Comparison of ENCODE assay signal across 28 cellular contexts in the genomic region with DNA sequence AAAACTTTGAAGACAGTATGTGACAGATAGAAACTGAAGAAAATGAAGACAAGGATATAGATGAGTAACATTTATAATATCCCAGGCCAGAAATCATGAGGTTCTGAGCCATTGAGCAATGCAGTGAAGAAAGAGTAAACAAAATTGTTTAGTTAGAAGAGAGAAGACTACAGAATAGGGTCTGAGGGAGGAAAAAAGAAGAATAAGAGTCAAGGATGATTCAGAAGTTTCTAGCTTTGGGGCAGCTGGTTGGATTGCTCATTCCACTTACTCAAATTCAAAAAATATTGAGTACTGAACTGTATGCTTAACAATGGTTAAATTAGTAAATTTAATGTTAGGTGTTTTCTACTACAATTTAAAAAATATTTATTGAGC.
DNase-seq lines count a peak whose midpoint lies in the region; ATAC-seq and TF ChIP-seq lines count a peak whose summit lies in the region.
"Had no signal": no experiment of that assay in that cellular context is flagged by ENCODE, and none has a peak within 500 bp of the region (broad histone marks: within the 10 kb centered on the region; RNA-seq: fewer than 3 reads in every experiment).

No MANE protein-coding gene starts in this region.

- H3K4me1 ChIP-seq in adipocyte (ENCODE audit: control insufficient read depth, insufficient read depth, low read length) (peaks cover 18% of the 10 kb centered on the region), SK-N-SH (ENCODE audit: control insufficient read depth in 1 of 2, insufficient read depth in 2 of 2, low read depth in 1 of 2, low read length in 1 of 2) (no peaks in the 10 kb centered on the region)
- H3K4me1 ChIP-seq: Peyer's patch, stomach, tibial artery had no signal

- H3K4me3 ChIP-seq in adipocyte (ENCODE audit: low read length) (no peak overlapping the region), fibroblast of the aortic adventitia (ENCODE audit: low read depth, low read length) (no peak overlapping the region), skeletal muscle cell (ENCODE audit: low read depth, low read length) (no peak overlapping the region), SK-N-SH (ENCODE audit: low read depth in 2 of 2, low read length in 1 of 2) (no peak overlapping the region)
- H3K4me3 ChIP-seq: GM23338, Peyer's patch, skin epidermis, stomach, tibial artery had no signal

- no peak for TF ChIP-seq RAD21 in SK-N-SH (IDR thresholded peaks at IDR 0.05; ENCODE audit: low read length)

- H3K9me3 Mint-ChIP-seq in activated naive CD8-positive, alpha-beta T cell treated with anti-CD3 and anti-CD28 coated beads, Interleukin-2, amount 50 U/mL, for 24 hours, result no peaks in the 10 kb centered on the region
- H3K9me3 Mint-ChIP-seq: GM23338, natural killer cell had no signal

- POLR2A ChIA-PET in SK-N-SH (lab: Yijun Ruan, JAX), result no interaction called here

- H3K27me3 ChIP-seq in adipocyte (replicated peaks; ENCODE audit: control insufficient read depth, insufficient read depth, low read length), result no peaks in the 10 kb centered on the region
- no peaks in the 10 kb centered on the region for H3K27me3 ChIP-seq in SK-N-SH (ENCODE audit: insufficient read depth)
- H3K27me3 ChIP-seq: Peyer's patch, stomach, tibial artery had no signal

- DNase-seq in EH (ENCODE audit: low read depth), result peak; percentile 7
- peak; percentile 72 for DNase-seq in adipocyte (ENCODE audit: low read depth)
- DNase-seq in fibroblast of the aortic adventitia (ENCODE audit: low read depth), result peak; percentile 11
- peak; percentile 10 for DNase-seq in skeletal muscle cell (ENCODE audit: low read depth)
- DNase-seq in SK-N-SH, result no peak
- DNase-seq in DMS153 (lab: John Stamatoyannopoulos, UW), result no peak
- no peak for DNase-seq in activated naive CD8-positive, alpha-beta T cell treated with anti-CD3 and anti-CD28 coated beads, Interleukin-2, amount 50 U/mL, for 24 hours
- DNase-seq: activated CD4-positive, alpha-beta T cell treated with anti-CD3 and anti-CD28 coated beads for 48 hours; activated gamma-delta T cell treated with Interleukin-2 at 50 U/mL for 16 hours; activated T-cell treated with anti-CD3 and anti-CD28 coated beads, Interleukin-2, amount 50 U/mL, for 1 hour; Calu3; DND-41; effector CD4-positive, alpha-beta T cell; glutamatergic neuron; midbrain; natural killer cell; NCI-H1092; NCI-H187 treated with DMSO at 0.1 percent for 48 hours; NCI-H524 treated with DMSO at 0.1 percent for 48 hours; Peyer's patch; SIG-M5; stomach; SW 1271; T1000; tibial artery; WERI-Rb-1 had no signal

- H3K36me3 ChIP-seq in adipocyte (ENCODE audit: control insufficient read depth, insufficient read depth, low read length, severe bottlenecking) (peaks cover 22% of the 10 kb centered on the region), SK-N-SH (replicated peaks in 1 of 2; ENCODE audit: control insufficient read depth in 1 of 2, insufficient read depth in 2 of 2, low read length in 1 of 2) (peaks cover 4 to 11% of the 10 kb centered on the region in 2 experiments)
- H3K36me3 ChIP-seq: Peyer's patch, tibial artery, WERI-Rb-1 had no signal

- H3K9ac ChIP-seq in adipocyte (ENCODE audit: low read length) (no peak overlapping the region), SK-N-SH (no peak overlapping the region)

- no peak for ATAC-seq in activated naive CD8-positive, alpha-beta T cell treated with anti-CD3 and anti-CD28 coated beads, Interleukin-2, amount 50 U/mL, for 24 hours
- ATAC-seq: GM23338, natural killer cell had no signal

- no peaks in the 10 kb centered on the region for H3K4me1 Mint-ChIP-seq in activated naive CD8-positive, alpha-beta T cell treated with anti-CD3 and anti-CD28 coated beads, Interleukin-2, amount 50 U/mL, for 24 hours
- H3K4me1 Mint-ChIP-seq: natural killer cell had no signal

- no peak for TF ChIP-seq EP300 in SK-N-SH (IDR thresholded peaks at IDR 0.05; ENCODE audit: borderline replicate concordance in 1 of 2, low read depth in 1 of 2, low read length in 1 of 2)

- H3K36me3 Mint-ChIP-seq in activated naive CD8-positive, alpha-beta T cell treated with anti-CD3 and anti-CD28 coated beads, Interleukin-2, amount 50 U/mL, for 24 hours (ENCODE audit: low read depth), result no peaks in the 10 kb centered on the region
- H3K36me3 Mint-ChIP-seq: natural killer cell had no signal

- no peaks in the 10 kb centered on the region for H3K27me3 Mint-ChIP-seq in activated naive CD8-positive, alpha-beta T cell treated with anti-CD3 and anti-CD28 coated beads, Interleukin-2, amount 50 U/mL, for 24 hours

- no peaks in the 10 kb centered on the region for H3F3A ChIP-seq in SK-N-SH (replicated peaks; ENCODE audit: insufficient read depth)

- no peak overlapping the region for H3K27ac ChIP-seq in SK-N-SH (ENCODE audit: low read depth in 2 of 2, low read length in 1 of 2)
- H3K27ac ChIP-seq: Peyer's patch, skin epidermis, stomach, tibial artery, WERI-Rb-1 had no signal

- no peaks in the 10 kb centered on the region for H3K9me3 ChIP-seq in adipocyte (ENCODE audit: control insufficient read depth, low read length)
- H3K9me3 ChIP-seq in SK-N-SH, result no peaks in the 10 kb centered on the region
- H3K9me3 ChIP-seq: Peyer's patch, stomach, tibial artery had no signal

- H4K20me1 ChIP-seq in SK-N-SH (ENCODE audit: insufficient read depth), result no peaks in the 10 kb centered on the region

- no peaks in the 10 kb centered on the region for H3K9me2 ChIP-seq in SK-N-SH

- no peak overlapping the region for H3K4me3 Mint-ChIP-seq in activated naive CD8-positive, alpha-beta T cell treated with anti-CD3 and anti-CD28 coated beads, Interleukin-2, amount 50 U/mL, for 24 hours
- H3K4me3 Mint-ChIP-seq: GM23338, natural killer cell had no signal

- no peak overlapping the region for H2AFZ ChIP-seq in SK-N-SH (ENCODE audit: low read depth)
- H2AFZ ChIP-seq: GM23338 had no signal

- H3K79me2 ChIP-seq in SK-N-SH (ENCODE audit: insufficient read depth), result no peaks in the 10 kb centered on the region

- CTCF ChIA-PET in SK-N-SH (lab: Yijun Ruan, JAX), result no interaction called here

- no peak overlapping the region for H3K4me2 ChIP-seq in SK-N-SH
- H3K4me2 ChIP-seq: GM23338 had no signal

- H3K27ac Mint-ChIP-seq in activated naive CD8-positive, alpha-beta T cell treated with anti-CD3 and anti-CD28 coated beads, Interleukin-2, amount 50 U/mL, for 24 hours, result no peak overlapping the region
- H3K27ac Mint-ChIP-seq: GM23338, natural killer cell had no signal

- no peak for TF ChIP-seq CTCF in fibroblast of the aortic adventitia (IDR thresholded peaks at IDR 0.05; ENCODE audit: insufficient read depth, low read length)
- no peak for TF ChIP-seq CTCF in SK-N-SH (IDR thresholded peaks at IDR 0.05)

TF ChIP-seq in SK-N-SH, 30 proteins besides CTCF, POLR2A, EP300 and RAD21:
- TF ChIP-seq, protein P1, sequence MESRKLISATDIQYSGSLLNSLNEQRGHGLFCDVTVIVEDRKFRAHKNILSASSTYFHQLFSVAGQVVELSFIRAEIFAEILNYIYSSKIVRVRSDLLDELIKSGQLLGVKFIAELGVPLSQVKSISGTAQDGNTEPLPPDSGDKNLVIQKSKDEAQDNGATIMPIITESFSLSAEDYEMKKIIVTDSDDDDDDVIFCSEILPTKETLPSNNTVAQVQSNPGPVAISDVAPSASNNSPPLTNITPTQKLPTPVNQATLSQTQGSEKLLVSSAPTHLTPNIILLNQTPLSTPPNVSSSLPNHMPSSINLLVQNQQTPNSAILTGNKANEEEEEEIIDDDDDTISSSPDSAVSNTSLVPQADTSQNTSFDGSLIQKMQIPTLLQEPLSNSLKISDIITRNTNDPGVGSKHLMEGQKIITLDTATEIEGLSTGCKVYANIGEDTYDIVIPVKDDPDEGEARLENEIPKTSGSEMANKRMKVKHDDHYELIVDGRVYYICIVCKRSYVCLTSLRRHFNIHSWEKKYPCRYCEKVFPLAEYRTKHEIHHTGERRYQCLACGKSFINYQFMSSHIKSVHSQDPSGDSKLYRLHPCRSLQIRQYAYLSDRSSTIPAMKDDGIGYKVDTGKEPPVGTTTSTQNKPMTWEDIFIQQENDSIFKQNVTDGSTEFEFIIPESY (IDR thresholded peaks at IDR 0.05; ENCODE audit: borderline replicate concordance, low read depth), result no peak
- TF ChIP-seq TCF12 (IDR thresholded peaks at IDR 0.05) (no peak), NFIC (IDR thresholded peaks at IDR 0.05; ENCODE audit: borderline replicate concordance) (no peak)

Comparison
In these comparisons a context has a peak if more than half of its experiments do, and no peak if none do; other contexts are left out.
1. DNase-seq: peak in EH (single experiment), adipocyte (single experiment), fibroblast of the aortic adventitia (single experiment) and skeletal muscle cell (single experiment); none in SK-N-SH (single experiment), DMS153 (single experiment) and activated naive CD8-positive, alpha-beta T cell treated with anti-CD3 and anti-CD28 coated beads, Interleukin-2, amount 50 U/mL, for 24 hours (single experiment).